ENCODE assay signal across 18 cellular contexts in genomic region chr3:173440431-173440990, GRCh38. TPM values are rescaled to one million over a fixed set of nuclear protein-coding genes. Genes with fewer than 3 reads are reported as not detected.
DNase-seq lines count a peak whose midpoint lies in the region; ATAC-seq lines count a peak whose summit lies in the region.
"Had no signal": no experiment of that assay in that cellular context is flagged by ENCODE, and none has a peak within 500 bp of the region (broad histone marks: within the 10 kb centered on the region; RNA-seq: fewer than 3 reads in every experiment).

No MANE protein-coding gene starts in this region.

- H3K9me3 Mint-ChIP-seq in stimulated activated memory B cell treated with anti-CD40 and anti-IgM and Interleukin-4, amounts not matched to agents 10 μg/mL and 1 μg/mL and 100 μg/mL, for 72 hours = peaks cover 7% of the 10 kb centered on the region

- H3K27me3 ChIP-seq in HAP-1 (ENCODE audit: low read depth) = no peaks in the 10 kb centered on the region
- H3K27me3 ChIP-seq: BE2C, BLaER1 had no signal

- no peaks in the 10 kb centered on the region for H3K36me3 ChIP-seq in HAP-1 (replicated peaks)
- H3K36me3 ChIP-seq: BE2C, BLaER1 had no signal

- in situ Hi-C loops in HAP-1 (cut with MboI; ENCODE audit: low sequenced_read_pairs) = no loop called here

- no peak overlapping the region for H3K4me3 ChIP-seq in HAP-1
- H3K4me3 ChIP-seq: BLaER1 had no signal

- H3K4me1 Mint-ChIP-seq in stimulated activated memory B cell treated with anti-CD40 and anti-IgM and Interleukin-4, amounts not matched to agents 10 μg/mL and 1 μg/mL and 100 μg/mL, for 72 hours = no peaks in the 10 kb centered on the region
- H3K4me1 Mint-ChIP-seq: CD14-positive monocyte; CD4-positive, alpha-beta memory T cell; CD4-positive, CD25-positive, alpha-beta regulatory T cell; CD8-positive, alpha-beta memory T cell had no signal

- no peak overlapping the region for H3K27ac Mint-ChIP-seq in stimulated activated memory B cell treated with anti-CD40 and anti-IgM and Interleukin-4, amounts not matched to agents 10 μg/mL and 1 μg/mL and 100 μg/mL, for 72 hours
- H3K27ac Mint-ChIP-seq: CD14-positive monocyte; CD4-positive, CD25-positive, alpha-beta regulatory T cell; CD8-positive, alpha-beta memory T cell had no signal

- no peak for ATAC-seq in stimulated activated memory B cell treated with anti-CD40 and anti-IgM and Interleukin-4, amounts not matched to agents 10 μg/mL and 1 μg/mL and 100 μg/mL, for 72 hours

- H3K27me3 Mint-ChIP-seq in stimulated activated memory B cell treated with anti-CD40 and anti-IgM and Interleukin-4, amounts not matched to agents 10 μg/mL and 1 μg/mL and 100 μg/mL, for 72 hours = no peaks in the 10 kb centered on the region
- H3K27me3 Mint-ChIP-seq: CD4-positive, alpha-beta memory T cell; CD4-positive, CD25-positive, alpha-beta regulatory T cell; CD8-positive, alpha-beta memory T cell had no signal

- H3K4me1 ChIP-seq in HAP-1 = peaks cover 22% of the 10 kb centered on the region
- H3K4me1 ChIP-seq: BE2C, Caco-2 had no signal

- no peaks in the 10 kb centered on the region for H3K36me3 Mint-ChIP-seq in stimulated activated memory B cell treated with anti-CD40 and anti-IgM and Interleukin-4, amounts not matched to agents 10 μg/mL and 1 μg/mL and 100 μg/mL, for 72 hours
- H3K36me3 Mint-ChIP-seq: CD14-positive monocyte; CD4-positive, alpha-beta memory T cell; CD4-positive, CD25-positive, alpha-beta regulatory T cell; CD8-positive, alpha-beta memory T cell had no signal

- no peak overlapping the region for H3K4me3 Mint-ChIP-seq in stimulated activated memory B cell treated with anti-CD40 and anti-IgM and Interleukin-4, amounts not matched to agents 10 μg/mL and 1 μg/mL and 100 μg/mL, for 72 hours
- H3K4me3 Mint-ChIP-seq: CD14-positive monocyte; CD4-positive, alpha-beta memory T cell; CD4-positive, CD25-positive, alpha-beta regulatory T cell; CD8-positive, alpha-beta memory T cell had no signal

- H3K9me3 ChIP-seq in HAP-1 = no peaks in the 10 kb centered on the region
- H3K9me3 ChIP-seq: BE2C, BLaER1, Caco-2 had no signal

- DNase-seq in HAP-1 (ENCODE audit: low spot score in 2 of 2) = peak; percentile 25 to 91
- peak; percentile 51 for DNase-seq in foreskin melanocyte
- DNase-seq in dermis blood vessel endothelial cell = no peak
- DNase-seq in stimulated activated CD4-positive, alpha-beta T cell treated with anti-CD3 and anti-CD28 coated beads, Interleukin-4, amount 100 ng/mL, for 1 hour = no peak
- DNase-seq: 8988T; ACHN; BE2C; C1 segment of cervical spinal cord; Caco-2; Calu3; CD4-positive, alpha-beta memory T cell; CD4-positive, CD25-positive, alpha-beta regulatory T cell; CD8-positive, alpha-beta memory T cell; DMS79 treated with DMSO at 0.1 percent for 48 hours; GF-D8 had no signal

RNA-seq across cellular contexts. Expression of gene NLGN1, which starts 43.0 kb away (rescaled TPM):
- total RNA-seq in dermis blood vessel endothelial cell = 1.4 and 2.6 TPM in 2 replicates
- total RNA-seq: Caco-2; CD4-positive, alpha-beta memory T cell; CD4-positive, CD25-positive, alpha-beta regulatory T cell; CD8-positive, alpha-beta memory T cell had no signal

Comparison
In these comparisons a context has a peak if more than half of its experiments do, and no peak if none do; other contexts are left out.
1. DNase-seq: peak in HAP-1 (2 of 2) and foreskin melanocyte (single experiment); none in dermis blood vessel endothelial cell (single experiment) and stimulated activated CD4-positive, alpha-beta T cell treated with anti-CD3 and anti-CD28 coated beads, Interleukin-4, amount 100 ng/mL, for 1 hour (single experiment).